In the genomic region with DNA sequence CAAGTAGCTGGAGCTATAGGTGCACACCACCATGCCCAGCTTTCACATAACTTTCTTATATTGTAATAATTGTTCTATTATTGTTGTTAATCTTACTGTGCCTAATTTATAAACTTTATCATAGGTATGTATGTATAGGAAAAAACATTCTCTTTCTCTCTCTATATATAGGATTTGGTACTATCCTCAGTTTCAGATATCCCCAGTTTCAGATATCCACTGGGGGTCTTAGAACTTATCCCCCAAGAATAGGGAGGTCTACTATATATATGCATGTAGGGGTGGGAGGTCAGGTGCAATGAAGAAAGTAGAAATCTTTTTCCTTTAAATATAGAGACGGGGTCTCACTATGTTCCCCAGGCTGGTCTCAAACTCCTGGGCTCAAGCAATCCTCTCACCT, we compare ENCODE assay signal across 27 cellular contexts.
DNase-seq lines count a peak whose midpoint lies in the region; ATAC-seq, FAIRE-seq and TF ChIP-seq lines count a peak whose summit lies in the region.
"Had no signal": no experiment of that assay in that cellular context is flagged by ENCODE, and none has a peak within 500 bp of the region (broad histone marks: within the 10 kb centered on the region; RNA-seq: fewer than 3 reads in every experiment).

No MANE protein-coding gene starts in this region.

- TF ChIP-seq EP300 in HepG2 (IDR thresholded peaks at IDR 0.05; ENCODE audit: low read depth in 2 of 2, low read length in 2 of 2) (no peak), HepG2 (CRISPR knock-in tag; IDR thresholded peaks at IDR 0.05; ENCODE audit: borderline replicate concordance) (no peak)

- TF ChIP-seq RAD21 in HepG2 (CRISPR knock-in tag; IDR thresholded peaks at IDR 0.05), result no peak

- H3K4me3 Mint-ChIP-seq in activated CD4-positive, alpha-beta T cell treated with anti-CD3 and anti-CD28 coated beads for 36 hours, result no peak overlapping the region
- no peak overlapping the region for H3K4me3 Mint-ChIP-seq in chondrocyte (ENCODE audit: unreplicated experiment)
- H3K4me3 Mint-ChIP-seq: CD14-positive monocyte; CD4-positive, alpha-beta T cell; CD8-positive, alpha-beta memory T cell had no signal

- BruUV-seq in HepG2 (replicated peaks; lab: Mats Ljungman, UMichigan), result no TSS peak

- intact Hi-C loops in activated CD4-positive, alpha-beta T cell treated with anti-CD3 and anti-CD28 coated beads for 36 hours (cut with DNase I, micrococcal nuclease), result no loop called here
- intact Hi-C loops in HepG2 (cut with micrococcal nuclease; ENCODE audit: unreplicated experiment), result no loop called here
- intact Hi-C loops in right lobe of liver (cut with DNase I), result no loop called here

- in situ Hi-C loops in HepG2 (cut with HindIII; ENCODE audit: extremely low pct_ligation_motif_present, low pct_unique_long_range_greater_than_20kb), result no loop called here

- H4K20me1 ChIP-seq in HepG2 (ENCODE audit: insufficient read depth, low read length), result no peaks in the 10 kb centered on the region

- WGBS in HepG2 (ENCODE audit: low lambda C conversion rate), result 98% methylated on average over 1 of the region's 1 CpG
- 92% methylated on average over 1 of the region's 1 CpG for WGBS in right lobe of liver (ENCODE audit: insufficient coverage, low coverage, low lambda C conversion rate, missing lambda C conversion rate)

- POLR2A ChIA-PET in activated CD4-positive, alpha-beta T cell treated with anti-CD3 and anti-CD28 coated beads for 36 hours (lab: Charles Lee), result no interaction called here
- POLR2A ChIA-PET in HepG2 (lab: Yijun Ruan, JAX), result interaction anchor here (1.1 to 1.9 kb wide), 2 partner anchors 10 to 71 kb away, joined by 3 to 7 read pairs; a partner anchor contains a TSS

- no peak for ATAC-seq in activated CD4-positive, alpha-beta T cell treated with anti-CD3 and anti-CD28 coated beads for 36 hours
- ATAC-seq in HepG2 (no peak), right lobe of liver (no peak)
- ATAC-seq: GM12878, HCT116 had no signal

- H3K4me2 ChIP-seq in HepG2 (ENCODE audit: low read depth, low read length), result no peak overlapping the region
- H3K4me2 ChIP-seq: BLaER1 treated with 17β-estradiol and CSF1 and Interleukin-3, amounts not matched to agents 10 nM and 100 nM had no signal

- no peak for FAIRE-seq in HepG2 (lab: Jason Lieb, UNC)
- FAIRE-seq: A204.1, D721Med, GM12878, GM19239, H1 had no signal

- H3K9me3 Mint-ChIP-seq in activated CD4-positive, alpha-beta T cell treated with anti-CD3 and anti-CD28 coated beads for 36 hours (ENCODE audit: low read depth), result no peaks in the 10 kb centered on the region
- no peaks in the 10 kb centered on the region for H3K9me3 Mint-ChIP-seq in chondrocyte (ENCODE audit: low read depth)
- H3K9me3 Mint-ChIP-seq: CD14-positive monocyte; CD4-positive, alpha-beta T cell; CD8-positive, alpha-beta memory T cell had no signal

- H3K9me3 ChIP-seq in HepG2 (ENCODE audit: low read length), result no peaks in the 10 kb centered on the region
- no peaks in the 10 kb centered on the region for H3K9me3 ChIP-seq in right lobe of liver
- H3K9me3 ChIP-seq: BE2C; BLaER1 treated with 17β-estradiol and CSF1 and Interleukin-3, amounts not matched to agents 10 nM and 100 nM had no signal

- TF ChIP-seq CTCF in HepG2 (CRISPR knock-in tag; IDR thresholded peaks at IDR 0.05) (no peak), right lobe of liver (IDR thresholded peaks at IDR 0.05) (no peak), chondrocyte (IDR thresholded peaks at IDR 0.05) (no peak)

- CTCF ChIA-PET in activated CD4-positive, alpha-beta T cell treated with anti-CD3 and anti-CD28 coated beads for 36 hours (lab: Charles Lee), result interaction anchor here (0.6 to 1.6 kb wide), 3 partner anchors 14 to 35 kb away, joined by 4 to 5 read pairs (median 4); no protein-coding TSS in a partner anchor
- CTCF ChIA-PET in HepG2 (lab: Yijun Ruan, JAX; ENCODE audit: low intra/inter-chr PET ratio, low total read pairs), result no interaction called here

- H2AFZ ChIP-seq in HepG2 (ENCODE audit: low read length), result no peak overlapping the region
- H2AFZ ChIP-seq: GM23248 had no signal

- H3K36me3 ChIP-seq in HepG2 (replicated peaks in 1 of 2; ENCODE audit: control insufficient read depth in 1 of 2, insufficient read depth in 2 of 2, low read length in 2 of 2) (peaks cover 22 to 34% of the 10 kb centered on the region in 2 experiments), right lobe of liver (peaks cover 7 to 46% (median 30%) of the 10 kb centered on the region in 4 donors)

- H3K79me2 ChIP-seq in HepG2 (ENCODE audit: insufficient read depth, low read length), result no peaks in the 10 kb centered on the region

- peaks cover 15% of the 10 kb centered on the region for H3K4me1 ChIP-seq in HepG2 (ENCODE audit: insufficient read depth, low read length)
- H3K4me1 ChIP-seq in right lobe of liver, result peaks cover 0 to 8% (median 3%) of the 10 kb centered on the region in 4 donors
- H3K4me1 ChIP-seq: BE2C had no signal

- H3K27me3 ChIP-seq in HepG2 (ENCODE audit: control insufficient read depth in 1 of 2, insufficient read depth in 2 of 2, low read length in 2 of 2) (no peaks in the 10 kb centered on the region), right lobe of liver (no peaks in the 10 kb centered on the region)
- H3K27me3 ChIP-seq: BE2C; BLaER1 treated with 17β-estradiol and CSF1 and Interleukin-3, amounts not matched to agents 10 nM and 100 nM had no signal

- H3K27ac ChIP-seq in HepG2 (ENCODE audit: extremely low read length, insufficient read depth, low read length) (no peak overlapping the region), right lobe of liver (no peak overlapping the region)
- H3K27ac ChIP-seq: 22Rv1; BLaER1 treated with 17β-estradiol and CSF1 and Interleukin-3, amounts not matched to agents 10 nM and 100 nM; GM23248 had no signal

- no peak overlapping the region for H3K4me3 ChIP-seq in HepG2 (replicated peaks in 1 of 3; ENCODE audit: insufficient read depth in 1 of 3, low read depth in 2 of 3, low read length in 3 of 3)
- no peak overlapping the region for H3K4me3 ChIP-seq in right lobe of liver
- H3K4me3 ChIP-seq: BLaER1 treated with 17β-estradiol and CSF1 and Interleukin-3, amounts not matched to agents 10 nM and 100 nM; GM12878; GM23248 had no signal

- no peaks in the 10 kb centered on the region for H3K4me1 Mint-ChIP-seq in activated CD4-positive, alpha-beta T cell treated with anti-CD3 and anti-CD28 coated beads for 36 hours
- H3K4me1 Mint-ChIP-seq in chondrocyte (ENCODE audit: low read depth), result peaks cover 10% of the 10 kb centered on the region
- H3K4me1 Mint-ChIP-seq: CD8-positive, alpha-beta memory T cell had no signal

- TF ChIP-seq POLR2A in HepG2 (IDR thresholded peaks at IDR 0.05; ENCODE audit: insufficient read depth in 1 of 2, low read depth in 2 of 2, low read length in 2 of 2) (no peak), right lobe of liver (IDR thresholded peaks at IDR 0.05) (no peak)

- H3K9ac ChIP-seq in HepG2 (ENCODE audit: insufficient read depth, low read depth, low read length), result no peak overlapping the region
- H3K9ac ChIP-seq: BLaER1 treated with 17β-estradiol and CSF1 and Interleukin-3, amounts not matched to agents 10 nM and 100 nM; GM23248 had no signal

- H3K27me3 Mint-ChIP-seq in activated CD4-positive, alpha-beta T cell treated with anti-CD3 and anti-CD28 coated beads for 36 hours, result no peaks in the 10 kb centered on the region
- H3K27me3 Mint-ChIP-seq in chondrocyte (ENCODE audit: low read depth), result no peaks in the 10 kb centered on the region
- H3K27me3 Mint-ChIP-seq: CD4-positive, alpha-beta T cell; CD8-positive, alpha-beta memory T cell had no signal

- DNase-seq in activated CD4-positive, alpha-beta T cell treated with anti-CD3 and anti-CD28 coated beads for 36 hours, result no peak
- DNase-seq in activated CD4-positive, alpha-beta T cell treated with anti-CD3 and anti-CD28 coated beads, Interleukin-2, amount 50 U/mL, for 4 hours, result no peak
- no peak for DNase-seq in HepG2 (ENCODE audit: low spot score)
- DNase-seq in right lobe of liver, result no peak
- no peak for DNase-seq in chondrocyte (ENCODE audit: low spot score)
- DNase-seq in NCI-H82 (lab: John Stamatoyannopoulos, UW), result no peak
- no peak for DNase-seq in activated CD8-positive, alpha-beta memory T cell treated with anti-CD3 and anti-CD28 coated beads, Interleukin-2, amount 50 U/mL, for 48 hours
- no peak for DNase-seq in activated CD8-positive, alpha-beta memory T cell treated with anti-CD3 and anti-CD28 coated beads, Interleukin-2, amount 50 U/mL, for 4 hours
- DNase-seq: AML-193; BE2C; CD4-positive, alpha-beta T cell; CD8-positive, alpha-beta memory T cell; DMS 273 treated with DMSO at 0.1 percent for 48 hours; DMS79; EL; GDM1; GM23248; H7 had no signal

- peaks cover 29% of the 10 kb centered on the region for H3K36me3 Mint-ChIP-seq in activated CD4-positive, alpha-beta T cell treated with anti-CD3 and anti-CD28 coated beads for 36 hours (ENCODE audit: low read depth)
- H3K36me3 Mint-ChIP-seq in chondrocyte (ENCODE audit: low read depth), result peaks cover 28% of the 10 kb centered on the region

- H3K27ac Mint-ChIP-seq in activated CD4-positive, alpha-beta T cell treated with anti-CD3 and anti-CD28 coated beads for 36 hours, result peak overlapping the region; percentile 19
- peak overlapping the region; percentile 6 for H3K27ac Mint-ChIP-seq in chondrocyte (ENCODE audit: unreplicated experiment)
- H3K27ac Mint-ChIP-seq: CD4-positive, alpha-beta T cell had no signal

TF ChIP-seq in HepG2, 621 proteins besides CTCF, POLR2A, EP300 and RAD21 (continues in another document):
- TF ChIP-seq AGO2 (optimal IDR thresholded peaks at IDR 0.05; ENCODE audit: low read depth, low read length) (peak; percentile 60), TMF1 (CRISPR knock-in tag; IDR thresholded peaks at IDR 0.05; ENCODE audit: low read depth) (peak; percentile 50; the same call in 1 of the 2 replicates), EED (CRISPR knock-in tag; IDR thresholded peaks at IDR 0.05) (no peak)
- TF ChIP-seq, protein P1, sequence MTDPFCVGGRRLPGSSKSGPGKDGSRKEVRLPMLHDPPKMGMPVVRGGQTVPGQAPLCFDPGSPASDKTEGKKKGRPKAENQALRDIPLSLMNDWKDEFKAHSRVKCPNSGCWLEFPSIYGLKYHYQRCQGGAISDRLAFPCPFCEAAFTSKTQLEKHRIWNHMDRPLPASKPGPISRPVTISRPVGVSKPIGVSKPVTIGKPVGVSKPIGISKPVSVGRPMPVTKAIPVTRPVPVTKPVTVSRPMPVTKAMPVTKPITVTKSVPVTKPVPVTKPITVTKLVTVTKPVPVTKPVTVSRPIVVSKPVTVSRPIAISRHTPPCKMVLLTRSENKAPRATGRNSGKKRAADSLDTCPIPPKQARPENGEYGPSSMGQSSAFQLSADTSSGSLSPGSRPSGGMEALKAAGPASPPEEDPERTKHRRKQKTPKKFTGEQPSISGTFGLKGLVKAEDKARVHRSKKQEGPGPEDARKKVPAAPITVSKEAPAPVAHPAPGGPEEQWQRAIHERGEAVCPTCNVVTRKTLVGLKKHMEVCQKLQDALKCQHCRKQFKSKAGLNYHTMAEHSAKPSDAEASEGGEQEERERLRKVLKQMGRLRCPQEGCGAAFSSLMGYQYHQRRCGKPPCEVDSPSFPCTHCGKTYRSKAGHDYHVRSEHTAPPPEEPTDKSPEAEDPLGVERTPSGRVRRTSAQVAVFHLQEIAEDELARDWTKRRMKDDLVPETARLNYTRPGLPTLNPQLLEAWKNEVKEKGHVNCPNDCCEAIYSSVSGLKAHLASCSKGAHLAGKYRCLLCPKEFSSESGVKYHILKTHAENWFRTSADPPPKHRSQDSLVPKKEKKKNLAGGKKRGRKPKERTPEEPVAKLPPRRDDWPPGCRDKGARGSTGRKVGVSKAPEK (CRISPR knock-in tag; IDR thresholded peaks at IDR 0.05; ENCODE audit: borderline replicate concordance), result no peak
